23 cellular contexts compared by ENCODE assay signal in the genomic region with DNA sequence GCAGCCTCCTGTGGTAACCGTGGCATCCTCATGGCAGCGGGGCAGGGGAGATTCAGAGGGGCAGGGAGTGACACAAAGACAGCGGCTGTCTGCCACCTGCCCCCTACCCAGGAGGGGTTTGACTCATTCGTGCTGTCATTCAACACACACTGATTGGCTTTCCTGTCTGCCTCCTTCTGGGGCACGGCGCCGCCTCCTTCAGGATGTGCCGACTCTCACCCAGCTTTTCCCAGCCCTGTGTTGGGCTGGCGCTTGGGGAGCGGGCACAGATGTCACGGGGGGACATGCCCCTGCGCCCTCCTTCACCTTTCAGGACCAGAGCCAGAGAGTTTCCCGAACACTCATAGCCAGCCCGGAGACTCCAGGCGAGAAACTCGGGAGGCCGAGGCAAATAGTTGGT.
"Had no signal": no experiment of that assay in that cellular context is flagged by ENCODE, and none has a peak within 500 bp of the region (broad histone marks: within the 10 kb centered on the region; RNA-seq: fewer than 3 reads in every experiment).

No MANE protein-coding gene starts in this region.

- ATAC-seq: activated CD4-positive, alpha-beta T cell treated with anti-CD3 and anti-CD28 coated beads for 36 hours; foreskin keratinocyte; left lung; psoas muscle had no signal

- H3K4me1 ChIP-seq: psoas muscle, uterus had no signal

- DNase-seq: activated B cell treated with CpG ODN at 0.5 μM for 24 hours; activated CD4-positive, alpha-beta memory T cell treated with anti-CD3 and anti-CD28 coated beads for 36 hours; activated CD4-positive, alpha-beta T cell treated with anti-CD3 and anti-CD28 coated beads for 36 hours; activated naive CD4-positive, alpha-beta T cell treated with anti-CD3 and anti-CD28 coated beads, Interleukin-2, amount 10 ng/mL, durations not matched to agents 7 days and 5 days; activated T-cell treated with anti-CD3 and anti-CD28 coated beads, Interleukin-2, amount 50 U/mL, for 48 hours; amygdala; cerebellar nuclear complex; cortex of kidney; effector CD4-positive, alpha-beta T cell; foreskin keratinocyte; kidney glomerular epithelial cell; left lung; naive B cell; psoas muscle; stimulated activated CD4-positive, alpha-beta T cell treated with anti-CD3 and anti-CD28 coated beads, Interleukin-12 subunit alpha, Interleukin-12 subunit beta, amount 100 ng/mL, for 4 hours; stimulated activated CD4-positive, alpha-beta T cell treated with anti-CD3 and anti-CD28 coated beads, Interleukin-4, amount 100 ng/mL, for 4 hours; stomach; uterus had no signal

- H3K4me3 ChIP-seq: left lung, lung, psoas muscle, right atrium auricular region, stomach, suprapubic skin, tibial nerve, uterus had no signal

- H3K4me3 Mint-ChIP-seq: activated B cell treated with CpG ODN at 0.5 μM for 24 hours; activated CD4-positive, alpha-beta memory T cell treated with anti-CD3 and anti-CD28 coated beads for 36 hours; activated CD4-positive, alpha-beta T cell treated with anti-CD3 and anti-CD28 coated beads for 36 hours; activated naive CD4-positive, alpha-beta T cell treated with anti-CD3 and anti-CD28 coated beads, Interleukin-2, amount 10 ng/mL, durations not matched to agents 7 days and 5 days; naive B cell; T-helper 1 cell treated with Interleukin-12 subunit alpha and Interleukin-12 subunit beta and Interleukin-4 antibody, amounts not matched to agents 30 μg/mL and 1 μg/mL, for 36 hours had no signal

- H3K36me3 ChIP-seq: right atrium auricular region, stomach, suprapubic skin, tibial nerve, uterus had no signal

- H3K27me3 Mint-ChIP-seq: activated B cell treated with CpG ODN at 0.5 μM for 24 hours; activated CD4-positive, alpha-beta memory T cell treated with anti-CD3 and anti-CD28 coated beads for 36 hours; activated CD4-positive, alpha-beta T cell treated with anti-CD3 and anti-CD28 coated beads for 36 hours; activated naive CD4-positive, alpha-beta T cell treated with anti-CD3 and anti-CD28 coated beads, Interleukin-2, amount 10 ng/mL, durations not matched to agents 7 days and 5 days; naive B cell had no signal

- H3K27ac Mint-ChIP-seq: activated B cell treated with CpG ODN at 0.5 μM for 24 hours; activated CD4-positive, alpha-beta memory T cell treated with anti-CD3 and anti-CD28 coated beads for 36 hours; activated CD4-positive, alpha-beta T cell treated with anti-CD3 and anti-CD28 coated beads for 36 hours; activated naive CD4-positive, alpha-beta T cell treated with anti-CD3 and anti-CD28 coated beads, Interleukin-2, amount 10 ng/mL, durations not matched to agents 7 days and 5 days; T-helper 1 cell treated with Interleukin-12 subunit alpha and Interleukin-12 subunit beta and Interleukin-4 antibody, amounts not matched to agents 30 μg/mL and 1 μg/mL, for 36 hours had no signal

- H3K27ac ChIP-seq: foreskin keratinocyte, left lung, psoas muscle, right atrium auricular region, suprapubic skin, tibial nerve, uterus had no signal

- H3K27me3 ChIP-seq: foreskin keratinocyte, left lung, right atrium auricular region, stomach, suprapubic skin, tibial nerve, uterus had no signal

- H3K9me3 ChIP-seq: left lung, psoas muscle, right atrium auricular region, stomach, suprapubic skin, tibial nerve, uterus had no signal

- H3K9me3 Mint-ChIP-seq: activated naive CD4-positive, alpha-beta T cell treated with anti-CD3 and anti-CD28 coated beads, Interleukin-2, amount 10 ng/mL, durations not matched to agents 7 days and 5 days; naive B cell; T-helper 1 cell treated with Interleukin-12 subunit alpha and Interleukin-12 subunit beta and Interleukin-4 antibody, amounts not matched to agents 30 μg/mL and 1 μg/mL, for 36 hours had no signal
